In the genomic region with DNA sequence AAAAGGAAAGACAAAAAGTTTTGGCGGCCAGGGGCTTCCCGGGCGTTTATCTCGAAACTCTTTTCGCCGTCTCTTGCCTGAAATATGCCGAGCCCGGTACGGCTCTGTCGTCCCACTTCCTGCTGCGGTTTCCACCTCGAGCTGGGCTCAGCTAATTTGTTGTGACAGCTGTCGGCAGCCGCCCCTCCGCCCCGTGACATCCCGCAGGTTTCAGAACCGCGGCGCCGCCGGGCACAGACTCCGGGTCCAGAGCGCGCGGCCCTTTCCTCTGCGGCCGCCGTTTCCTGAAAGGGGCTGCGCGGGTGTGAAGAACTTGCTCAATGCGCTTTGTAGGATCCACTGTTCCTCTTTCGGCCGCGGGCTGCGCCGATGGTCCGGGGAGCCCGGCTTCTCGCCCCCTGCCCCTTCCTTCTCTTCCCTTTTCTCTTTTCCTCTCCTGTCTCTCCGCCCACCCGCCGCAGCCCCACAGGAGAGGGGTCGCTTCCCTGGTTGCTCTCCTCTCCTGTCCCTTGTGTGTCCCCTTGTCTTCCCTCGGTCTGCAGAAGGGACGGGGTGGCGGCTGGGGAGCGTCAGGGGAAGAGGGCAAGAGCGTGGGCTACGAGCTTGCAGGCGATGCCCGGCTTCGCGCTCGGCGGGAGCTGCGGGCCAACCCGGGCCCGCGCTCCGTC, we compare ENCODE assay signal across 8 cellular contexts. TPM values are rescaled to one million over a fixed set of nuclear protein-coding genes. Genes with fewer than 3 reads are reported as not detected.
A peak's percentile ranks its signal among the peaks of the same experiment; 100 is the strongest.
DNase-seq lines count a peak whose midpoint lies in the region; ATAC-seq lines count a peak whose summit lies in the region.

No MANE protein-coding gene starts in this region.

- peaks cover 78% of the 10 kb centered on the region for H3K4me1 ChIP-seq in mononuclear cell (ENCODE audit: insufficient read depth, low read length)

- H3K27me3 ChIP-seq in mononuclear cell (ENCODE audit: insufficient read depth, low read length) = no peaks in the 10 kb centered on the region

- H3K4me3 ChIP-seq in mononuclear cell (ENCODE audit: low read length) = peak overlapping the region; percentile 81

- DNase-seq in NCI-H526 treated with DMSO at 0.1 percent for 48 hours (lab: John Stamatoyannopoulos, UW) (peak; percentile 31), globus pallidus (ENCODE audit: low spot score) (no peak)
- peak; percentile 96 for DNase-seq in activated CD8-positive, alpha-beta T cell treated with anti-CD3 and anti-CD28 coated beads, Interleukin-2, amount 10 ng/mL, durations not matched to agents 7 days and 5 days
- peak; percentile 89 to 91 (median 90) for DNase-seq in effector memory CD8-positive, alpha-beta T cell
- peak; percentile 57 to 76 for DNase-seq in stimulated activated CD8-positive, alpha-beta memory T cell treated with anti-CD3 and anti-CD28 coated beads, Interleukin-4, amount 100 ng/mL, for 4 hours (ENCODE audit: low read depth in 2 of 2, low spot score in 1 of 2)

- peaks cover 25% of the 10 kb centered on the region for H3K36me3 Mint-ChIP-seq in activated CD8-positive, alpha-beta T cell treated with anti-CD3 and anti-CD28 coated beads, Interleukin-2, amount 10 ng/mL, durations not matched to agents 7 days and 5 days (ENCODE audit: low read depth)
- H3K36me3 Mint-ChIP-seq in effector memory CD8-positive, alpha-beta T cell (ENCODE audit: insufficient read depth) = peaks cover 62% of the 10 kb centered on the region

- POLR2A ChIA-PET in activated CD8-positive, alpha-beta T cell treated with anti-CD3 and anti-CD28 coated beads, Interleukin-2, amount 10 ng/mL, durations not matched to agents 7 days and 5 days (lab: Charles Lee) = interaction anchor here (0.6 to 5.4 kb wide), 24 partner anchors 8 to 531 kb away, joined by 3 to 99 read pairs (median 4); partner anchors contain the start of genes KANSL3 and STARD7

- peak overlapping the region; percentile 82 for H3K27ac Mint-ChIP-seq in activated CD8-positive, alpha-beta T cell treated with anti-CD3 and anti-CD28 coated beads, Interleukin-2, amount 10 ng/mL, durations not matched to agents 7 days and 5 days
- H3K27ac Mint-ChIP-seq in effector memory CD8-positive, alpha-beta T cell = peak overlapping the region; percentile 99 to 100

- no peaks in the 10 kb centered on the region for H3K27me3 Mint-ChIP-seq in activated CD8-positive, alpha-beta T cell treated with anti-CD3 and anti-CD28 coated beads, Interleukin-2, amount 10 ng/mL, durations not matched to agents 7 days and 5 days (ENCODE audit: low read depth)
- no peaks in the 10 kb centered on the region for H3K27me3 Mint-ChIP-seq in effector memory CD8-positive, alpha-beta T cell

- ATAC-seq in GM18519 (IDR thresholded peaks at IDR 0.05; ENCODE audit: low FRiP score, unreplicated experiment) = peak; percentile 30
- peak; percentile 54 for ATAC-seq in HG02852 (IDR thresholded peaks at IDR 0.05; ENCODE audit: unreplicated experiment)
- peak; percentile 53 for ATAC-seq in activated CD8-positive, alpha-beta T cell treated with anti-CD3 and anti-CD28 coated beads, Interleukin-2, amount 10 ng/mL, durations not matched to agents 7 days and 5 days
- ATAC-seq in effector memory CD8-positive, alpha-beta T cell (replicated peaks) = peak; percentile 56

- peak overlapping the region; percentile 83 for H3K4me3 Mint-ChIP-seq in activated CD8-positive, alpha-beta T cell treated with anti-CD3 and anti-CD28 coated beads, Interleukin-2, amount 10 ng/mL, durations not matched to agents 7 days and 5 days
- peak overlapping the region; percentile 97 to 99 for H3K4me3 Mint-ChIP-seq in effector memory CD8-positive, alpha-beta T cell

- H3K4me1 Mint-ChIP-seq in activated CD8-positive, alpha-beta T cell treated with anti-CD3 and anti-CD28 coated beads, Interleukin-2, amount 10 ng/mL, durations not matched to agents 7 days and 5 days (ENCODE audit: low read depth) = peaks cover 59% of the 10 kb centered on the region
- H3K4me1 Mint-ChIP-seq in effector memory CD8-positive, alpha-beta T cell (ENCODE audit: low read depth in 2 of 2) = peaks cover 36 to 38% of the 10 kb centered on the region in 2 donors

- H3K9me3 ChIP-seq in mononuclear cell (ENCODE audit: low read depth, low read length) = no peaks in the 10 kb centered on the region

- CTCF ChIA-PET in activated CD8-positive, alpha-beta T cell treated with anti-CD3 and anti-CD28 coated beads, Interleukin-2, amount 10 ng/mL, durations not matched to agents 7 days and 5 days (lab: Charles Lee) = interaction anchor here (1.2 to 8.0 kb wide), 11 partner anchors 9 to 216 kb away, joined by 3 to 90 read pairs (median 7); no protein-coding TSS in a partner anchor

- no peaks in the 10 kb centered on the region for H3K9me3 Mint-ChIP-seq in activated CD8-positive, alpha-beta T cell treated with anti-CD3 and anti-CD28 coated beads, Interleukin-2, amount 10 ng/mL, durations not matched to agents 7 days and 5 days (ENCODE audit: insufficient read depth)
- no peaks in the 10 kb centered on the region for H3K9me3 Mint-ChIP-seq in effector memory CD8-positive, alpha-beta T cell

RNA-seq across cellular contexts. Expression of gene ARID5A, which starts 0.6 kb away (rescaled TPM):
- 10 to 100 TPM; 37.7 to 40.1 TPM for total RNA-seq in activated CD8-positive, alpha-beta T cell treated with anti-CD3 and anti-CD28 coated beads, Interleukin-2, amount 10 ng/mL, durations not matched to agents 7 days and 5 days
- 191 TPM for total RNA-seq in mononuclear cell

RNA-seq across cellular contexts. Expression of gene NEURL3, which starts 32.0 kb away (rescaled TPM):
- total RNA-seq in activated CD8-positive, alpha-beta T cell treated with anti-CD3 and anti-CD28 coated beads, Interleukin-2, amount 10 ng/mL, durations not matched to agents 7 days and 5 days = not detected
- total RNA-seq in mononuclear cell = 0.52 TPM
